8 cellular contexts compared by ENCODE assay signal in genomic region chr11:64245797-64246623, GRCh38. TPM values are rescaled to one million over a fixed set of nuclear protein-coding genes. Genes with fewer than 3 reads are reported as not detected.
A peak's percentile ranks its signal among the peaks of the same experiment; 100 is the strongest.
DNase-seq lines count a peak whose midpoint lies in the region; ATAC-seq and TF ChIP-seq lines count a peak whose summit lies in the region.

No MANE protein-coding gene starts in this region.

- H3K36me3 Mint-ChIP-seq in nephron progenitor cell (ENCODE audit: low read depth) = no peaks in the 10 kb centered on the region

- no peak overlapping the region for H3K27ac Mint-ChIP-seq in nephron progenitor cell

- TF ChIP-seq CTCF in esophagus squamous epithelium (IDR thresholded peaks at IDR 0.05) (no peak), nephron progenitor cell (IDR thresholded peaks at IDR 0.05) (no peak), thoracic aorta (IDR thresholded peaks at IDR 0.05) (no peak)

- H3K4me1 ChIP-seq in esophagus squamous epithelium (peaks cover 46 to 75% (median 57%) of the 10 kb centered on the region in 3 donors), thoracic aorta (ENCODE audit: control insufficient read depth in 1 of 2, low read depth in 2 of 2) (peaks cover 19 to 44% of the 10 kb centered on the region in 2 donors)

- ATAC-seq in thoracic aorta (ENCODE audit: insufficient number of reproducible peaks, low FRiP score, low read depth) (no peak), HG02610 (IDR thresholded peaks at IDR 0.05; ENCODE audit: unreplicated experiment) (no peak)

- peak overlapping the region; percentile 86 for H3K4me3 Mint-ChIP-seq in nephron progenitor cell

- TF ChIP-seq POLR2A in esophagus squamous epithelium (IDR thresholded peaks at IDR 0.05) = peak in 2 of 4 donors; percentile 37 to 53

- DNase-seq in NCI-H1105 treated with DMSO at 0.1 percent for 48 hours (lab: John Stamatoyannopoulos, UW) (peak; percentile 31), NCI-H1105 (lab: John Stamatoyannopoulos, UW) (no peak), NOMO-1 (lab: John Stamatoyannopoulos, UW; ENCODE audit: unreplicated experiment in 2 of 2) (peak; percentile 38 to 41), esophagus squamous epithelium (lab: John Stamatoyannopoulos, UW) (no peak), nephron progenitor cell (no peak), thoracic aorta (ENCODE audit: low spot score) (peak; percentile 69)
- DNase-seq in activated T-cell treated with anti-CD3 and anti-CD28 coated beads, Interleukin-2, amount 50 U/mL, for 1 hour = peak; percentile 72

- H3K4me3 ChIP-seq in esophagus squamous epithelium (peak overlapping the region; percentile 46 to 88 (median 83)), thoracic aorta (peak overlapping the region; percentile 73)

- intact Hi-C loops in esophagus squamous epithelium (cut with DNase I) = no loop called here

- H3K9me3 ChIP-seq in esophagus squamous epithelium (no peaks in the 10 kb centered on the region), thoracic aorta (no peaks in the 10 kb centered on the region)

- H3K36me3 ChIP-seq in esophagus squamous epithelium (peaks cover 0 to 26% (median 0%) of the 10 kb centered on the region in 3 donors), thoracic aorta (peaks cover 9% of the 10 kb centered on the region)

- H3K27me3 ChIP-seq in esophagus squamous epithelium = no peaks in the 10 kb centered on the region
- no peaks in the 10 kb centered on the region for H3K27me3 ChIP-seq in thoracic aorta (replicated peaks; ENCODE audit: insufficient read depth)

- 0 to 4% methylated on average over 17 to 27 of the region's 47 CpGs for WGBS in esophagus squamous epithelium, 2 donors

- peaks cover 3% of the 10 kb centered on the region for H3K27me3 Mint-ChIP-seq in nephron progenitor cell (ENCODE audit: low read depth, poor library complexity)

- peak overlapping the region; percentile 89 to 100 (median 92) for H3K27ac ChIP-seq in esophagus squamous epithelium
- H3K27ac ChIP-seq in thoracic aorta = peak overlapping the region; percentile 78 to 90

- H3K9me3 Mint-ChIP-seq in nephron progenitor cell = no peaks in the 10 kb centered on the region

- peaks cover 45% of the 10 kb centered on the region for H3K4me1 Mint-ChIP-seq in nephron progenitor cell

RNA-seq across cellular contexts. Expression of gene PPP1R14B, which starts 0.7 kb away (rescaled TPM):
- total RNA-seq in esophagus squamous epithelium = 100 to 1,000 TPM; 137 to 279 (median 203) TPM
- 100 to 1,000 TPM in 1 of 2 donors, 10 to 100 TPM in 1; 75.3 to 122 TPM for total RNA-seq in thoracic aorta

RNA-seq across cellular contexts. Expression of gene FKBP2, which starts 5.1 kb away (rescaled TPM):
- total RNA-seq in esophagus squamous epithelium (10 to 100 TPM; 50.7 to 89.6 (median 56.0) TPM), thoracic aorta (10 to 100 TPM; 51.7 to 53.0 TPM)

RNA-seq across cellular contexts. Expression of gene PLCB3, which starts 5.3 kb away (rescaled TPM):
- total RNA-seq in esophagus squamous epithelium (10 to 100 TPM; 29.8 to 54.5 (median 42.4) TPM), thoracic aorta (10 to 100 TPM; 31.5 to 39.7 TPM)

RNA-seq across cellular contexts. Expression of gene VEGFB, which starts 11.6 kb away (rescaled TPM):
- total RNA-seq in esophagus squamous epithelium (10 to 100 TPM; 18.0 to 50.5 (median 30.9) TPM), thoracic aorta (100 to 1,000 TPM in 1 of 2 donors, 10 to 100 TPM in 1; 81.8 to 107 TPM)

RNA-seq across cellular contexts. Expression of gene DNAJC4, which starts 15.7 kb away (rescaled TPM):
- total RNA-seq in esophagus squamous epithelium (10 to 100 TPM in 3 of 4 donors, 1 to 10 TPM in 1; 8.9 to 27.1 (median 16.8) TPM), thoracic aorta (10 to 100 TPM; 13.5 to 53.2 TPM)

Comparison
In these comparisons a context has a peak if more than half of its experiments do, and no peak if none do; other contexts are left out.
1. DNase-seq: peak in NCI-H1105 treated with DMSO at 0.1 percent for 48 hours (single experiment), NOMO-1 (2 of 2), activated T-cell treated with anti-CD3 and anti-CD28 coated beads, Interleukin-2, amount 50 U/mL, for 1 hour (single experiment) and thoracic aorta (single experiment); none in NCI-H1105 (single experiment), esophagus squamous epithelium (single experiment) and nephron progenitor cell (single experiment).